ENCODE assay signal across 8 cellular contexts in genomic region chr15:78506971-78507830, GRCh38. TPM values are rescaled to one million over a fixed set of nuclear protein-coding genes. Genes with fewer than 3 reads are reported as not detected.
DNase-seq lines count a peak whose midpoint lies in the region; ATAC-seq, FAIRE-seq and TF ChIP-seq lines count a peak whose summit lies in the region.

HYKK (plus strand) TSS chr15:78507577; CDS start chr15:78513089, 5,512 bp downstream.

- peak within 1 kb of the TSS; percentile 14 to 66 (median 34); a peak in 6 of 7 replicates for H3K9ac ChIP-seq in H1 (replicated peaks in 1 of 4; ENCODE audit: extremely low read depth in 1 of 4, low read depth in 3 of 4, low read length in 3 of 4)

- no peak within 1 kb of the TSS for H3K27ac ChIP-seq in CD8-positive, alpha-beta T cell (ENCODE audit: low read depth, low read length)
- no peak within 1 kb of the TSS for H3K27ac ChIP-seq in H1 (ENCODE audit: low read depth, low read length)

- peaks cover 15% of the 10 kb centered on the region for H3K4me1 ChIP-seq in CD8-positive, alpha-beta T cell (ENCODE audit: insufficient read depth, low read length)
- H3K4me1 ChIP-seq in H1 (replicated peaks in 1 of 4; ENCODE audit: control insufficient read depth in 3 of 4, insufficient read depth in 4 of 4, low read length in 3 of 4) = peaks cover 0 to 5% (median 1%) of the 10 kb centered on the region in 4 experiments; a peak in 2 of 7 replicates

- no peak within 1 kb of the TSS; the same call in 1 of the 2 replicates for H2BK5ac ChIP-seq in H1 (ENCODE audit: low read depth, low read length)

- H2BK12ac ChIP-seq in H1 (ENCODE audit: low read depth, low read length) = no peak within 1 kb of the TSS

- no peak for TF ChIP-seq EP300 in H1 (IDR thresholded peaks at IDR 0.05; ENCODE audit: borderline replicate concordance in 1 of 2, low read depth in 2 of 2, low read length in 2 of 2)

- no peak within 1 kb of the TSS for H3K56ac ChIP-seq in H1 (replicated peaks; ENCODE audit: insufficient read length, low read depth, low read length)

- peak; percentile 6 to 17; a peak in 2 of 4 replicates for TF ChIP-seq RAD21 in H1 (IDR thresholded peaks at IDR 0.05 in 1 of 2, conservative IDR thresholded peaks at IDR 0.05 in 1 of 2; ENCODE audit: low read depth in 2 of 2, low read length in 2 of 2)

- peak in 1 of 2 experiments; percentile 43; a peak in 1 of 3 replicates for TF ChIP-seq POLR2A in H1 (IDR thresholded peaks at IDR 0.05; ENCODE audit: control extremely low read depth in 1 of 2, low read depth in 2 of 2, low read length in 2 of 2)

- H3K14ac ChIP-seq in H1 (ENCODE audit: insufficient read length) = no peak within 1 kb of the TSS

- no peaks in the 10 kb centered on the region for H3K27me3 Mint-ChIP-seq in CD8-positive, alpha-beta T cell (ENCODE audit: low read depth)

- H2BK20ac ChIP-seq in H1 (ENCODE audit: low read length) = 0 out of 2 replicates have a peak within 1 kb of the TSS, but pooled peaks have one; percentile 72

- H3K4me1 Mint-ChIP-seq in CD8-positive, alpha-beta T cell (ENCODE audit: low read depth) = peaks cover 29% of the 10 kb centered on the region

- H3K4me3 ChIP-seq in CD8-positive, alpha-beta T cell (ENCODE audit: low read depth, low read length) = peak within 1 kb of the TSS; percentile 70
- peak within 1 kb of the TSS; percentile 70 to 83 (median 72) for H3K4me3 ChIP-seq in H1 (ENCODE audit: extremely low read depth in 1 of 4, insufficient read depth in 2 of 4, low read depth in 3 of 4, low read length in 4 of 4)

- no peak within 1 kb of the TSS for H2AK5ac ChIP-seq in H1 (ENCODE audit: low read depth, low read length)

- no peak within 1 kb of the TSS for H3K4ac ChIP-seq in H1 (replicated peaks; ENCODE audit: insufficient read length, low read depth, low read length)

- H3K36me3 ChIP-seq in CD8-positive, alpha-beta T cell (ENCODE audit: insufficient read depth, low read length) = no peaks in the 10 kb centered on the region
- no peaks in the 10 kb centered on the region for H3K36me3 ChIP-seq in H1 (ENCODE audit: control insufficient read depth in 2 of 4, insufficient read depth in 4 of 4, low read length in 3 of 4)

- intact Hi-C loops in CD8-positive, alpha-beta T cell (cut with DNase I, micrococcal nuclease) = loop anchor here (1.0 kb wide), 2 partner anchors 33 to 69 kb away; partner anchors contain the start of genes PSMA4 (in 2 of the 2) and IREB2 (in 1 of the 2)

- CTCF ChIA-PET in CD8-positive, alpha-beta T cell (lab: Charles Lee) = no interaction called here
- CTCF ChIA-PET in H1 (lab: Charles Lee; ENCODE audit: partially characterized antibody) = interaction anchor here (0.8 to 1.1 kb wide), 3 partner anchors 25 to 114 kb away, joined by 3 read pairs; partner anchors contain the start of genes CHRNA3 and PSMA4

- H3K27me3 ChIP-seq in CD8-positive, alpha-beta T cell (ENCODE audit: insufficient read depth, low read length) = no peaks in the 10 kb centered on the region
- H3K27me3 ChIP-seq in H1 (replicated peaks in 1 of 4; ENCODE audit: control insufficient read depth in 3 of 4, extremely low read depth in 1 of 4, insufficient read depth in 3 of 4, low read length in 3 of 4) = peaks cover 0 to 14% (median 8%) of the 10 kb centered on the region in 4 experiments; a peak in 6 of 7 replicates

- peaks cover 4% of the 10 kb centered on the region for H3K36me3 Mint-ChIP-seq in CD8-positive, alpha-beta T cell

- peak; percentile 39 for FAIRE-seq in H1 (lab: Jason Lieb, UNC)

- H3K23ac ChIP-seq in H1 (ENCODE audit: insufficient read length) = no peak within 1 kb of the TSS

- 5% methylated on average over 44 of the region's 63 CpGs; no CpG with 5 or more reads in 1 of the 2 experiments for WGBS in H1 (ENCODE audit: extremely low coverage in 1 of 2, insufficient coverage in 1 of 2, insufficient read length in 1 of 2, insufficient replicate concordance in 2 of 2, low coverage in 1 of 2, low lambda C conversion rate in 2 of 2, missing lambda C conversion rate in 1 of 2), 2 experiments

- H2BK120ac ChIP-seq in H1 (replicated peaks; ENCODE audit: low read depth, low read length) = no peak within 1 kb of the TSS

- H3K23me2 ChIP-seq in H1 (ENCODE audit: low read depth, low read length) = peaks cover 11% of the 10 kb centered on the region; the same call in 1 of the 2 replicates

- DNase-seq in CD8-positive, alpha-beta T cell = peak; percentile 18 to 75 (median 67)
- DNase-seq in GM20000 (ENCODE audit: low spot score) = peak; percentile 88
- DNase-seq in HT1080 (ENCODE audit: low read depth) = peak; percentile 98
- peak; percentile 74 to 82 for DNase-seq in NOMO-1 (lab: John Stamatoyannopoulos, UW; ENCODE audit: unreplicated experiment in 2 of 2)
- DNase-seq in activated CD8-positive, alpha-beta memory T cell treated with anti-CD3 and anti-CD28 coated beads for 4 hours (ENCODE audit: low read depth in 2 of 2) = peak; percentile 25 to 31
- DNase-seq in H1 (ENCODE audit: low read depth in 1 of 2, low spot score in 2 of 2) = peak; percentile 87 to 90
- peak; percentile 95 for DNase-seq in medulla oblongata (ENCODE audit: extremely low spot score)
- peak; percentile 41 to 64 (median 46) for DNase-seq in stimulated activated CD4-positive, alpha-beta T cell treated with anti-CD3 and anti-CD28 coated beads, TNF-alpha, amount 100 ng/mL, for 4 hours (ENCODE audit: low read depth in 3 of 3)

- H3K4me2 ChIP-seq in H1 (ENCODE audit: insufficient read depth in 1 of 2, low read depth in 2 of 2, low read length in 2 of 2) = peak within 1 kb of the TSS; percentile 72 to 96

- H2BK15ac ChIP-seq in H1 (ENCODE audit: low read length) = 0 out of 2 replicates have a peak within 1 kb of the TSS, but pooled peaks have one; percentile 46

- H4K5ac ChIP-seq in H1 (ENCODE audit: insufficient read length, low read depth, low read length) = no peak within 1 kb of the TSS

- peak; percentile 89 for ATAC-seq in CD8-positive, alpha-beta T cell

- H3K4me3 Mint-ChIP-seq in CD8-positive, alpha-beta T cell = peak within 1 kb of the TSS; percentile 88

- H4K91ac ChIP-seq in H1 (replicated peaks; ENCODE audit: insufficient read length, low read length) = no peak within 1 kb of the TSS

- no peaks in the 10 kb centered on the region for H3K9me3 Mint-ChIP-seq in CD8-positive, alpha-beta T cell

- H3K18ac ChIP-seq in H1 (ENCODE audit: extremely low read depth, low read length) = peak within 1 kb of the TSS; percentile 60

- H3K79me1 ChIP-seq in H1 (ENCODE audit: low read depth, low read length) = no peaks in the 10 kb centered on the region

- POLR2A ChIA-PET in CD8-positive, alpha-beta T cell (lab: Charles Lee) = interaction anchor here (0.9 to 3.9 kb wide), 2 partner anchors 33 to 69 kb away, joined by 3 to 16 read pairs; partner anchors contain the start of genes IREB2 and PSMA4
- POLR2A ChIA-PET in H1 (lab: Charles Lee; ENCODE audit: partially characterized antibody) = interaction anchor here (0.8 to 1.9 kb wide), 3 partner anchors 33 to 58 kb away, joined by 3 to 8 read pairs (median 4); partner anchors contain the start of genes CHRNA5 and PSMA4

- H4K20me1 ChIP-seq in H1 (replicated peaks in 1 of 2; ENCODE audit: control insufficient read depth in 1 of 2, insufficient read depth in 2 of 2, low read length in 2 of 2) = no peaks in the 10 kb centered on the region

- TF ChIP-seq CTCF in CD8-positive, alpha-beta T cell (IDR thresholded peaks at IDR 0.05) = no peak
- TF ChIP-seq CTCF in GM20000 (IDR thresholded peaks at IDR 0.05; ENCODE audit: extremely low read depth, missing control alignments) = no peak
- no peak for TF ChIP-seq CTCF in H1 (IDR thresholded peaks at IDR 0.05; ENCODE audit: control extremely low read depth in 1 of 3, insufficient read depth in 1 of 3, low read depth in 1 of 3, low read length in 3 of 3)

- H3K27ac Mint-ChIP-seq in CD8-positive, alpha-beta T cell = peak within 1 kb of the TSS; percentile 55

- H2AFZ ChIP-seq in H1 (ENCODE audit: low read length) = peak within 1 kb of the TSS; percentile 84

- H4K8ac ChIP-seq in H1 (ENCODE audit: extremely low read depth, insufficient read depth, low read length) = peak within 1 kb of the TSS; percentile 81; the same call in 1 of the 2 replicates

- no peaks in the 10 kb centered on the region for H3K79me2 ChIP-seq in H1 (ENCODE audit: control insufficient read depth in 1 of 2, insufficient read depth in 2 of 2, low read length in 2 of 2)

- H3K9me3 ChIP-seq in CD8-positive, alpha-beta T cell (ENCODE audit: low read length) = no peaks in the 10 kb centered on the region
- no peaks in the 10 kb centered on the region; a peak in 1 of 4 replicates for H3K9me3 ChIP-seq in H1 (ENCODE audit: insufficient read depth in 2 of 2, low read depth in 1 of 2, low read length in 1 of 2)

TF ChIP-seq in H1, 55 proteins besides CTCF, POLR2A, EP300 and RAD21 (continues in another document):
- TF ChIP-seq BCL11A (IDR thresholded peaks at IDR 0.05; ENCODE audit: low read depth in 2 of 2, low read length in 2 of 2) (no peak), JUN (IDR thresholded peaks at IDR 0.05; ENCODE audit: low read depth, low read length) (no peak), RNF2 (IDR thresholded peaks at IDR 0.05; ENCODE audit: borderline replicate concordance, low read depth, low read length, missing control alignments, poor library complexity, severe bottlenecking) (no peak), SUZ12 (IDR thresholded peaks at IDR 0.05; ENCODE audit: low read length) (no peak), ZNF274 (IDR thresholded peaks at IDR 0.05; ENCODE audit: borderline replicate concordance, extremely low read depth, low read length) (no peak), BACH1 (IDR thresholded peaks at IDR 0.05; ENCODE audit: low read length) (peak; percentile 13; the same call in 1 of the 2 replicates), GABPA (IDR thresholded peaks at IDR 0.05; ENCODE audit: borderline replicate concordance, insufficient read depth, low read length) (no peak), CTBP2 (IDR thresholded peaks at IDR 0.05; ENCODE audit: borderline replicate concordance, insufficient read depth, insufficient read length, low read length) (no peak), CHD1 (IDR thresholded peaks at IDR 0.05; ENCODE audit: low read depth, low read length) (no peak), EGR1 (IDR thresholded peaks at IDR 0.05; ENCODE audit: borderline replicate concordance, low read depth, low read length) (no peak)

RNA-seq across cellular contexts. Expression of gene HYKK, which starts in this region (rescaled TPM):
- total RNA-seq in CD8-positive, alpha-beta T cell = 1 to 10 TPM; 1.6 to 2.3 TPM
- total RNA-seq in HT1080 (2014; rRNA removed; shearing (Covaris generic)) = 0.57 and 1.6 TPM in 2 replicates
- polyA plus RNA-seq in HT1080 (2015; cell fraction: cytosol; rRNA removed) = 5.3 and 7.2 TPM in 2 replicates
- 1.5 and 3.1 TPM in 2 replicates for polyA plus RNA-seq in HT1080 (2015; cell fraction: nucleus; rRNA removed)
- 3.1 and 3.7 TPM in 2 replicates for total RNA-seq in H1 (2021; fragmentation: NEBNext Ultra II Directional; extraction: Animal tissue kit (Norgen Biotek cat#: 25700))
- polyA plus RNA-seq in H1 (2011; rRNA removed) = 1.7 and 2.0 TPM in 2 replicates
- 2.7 TPM for polyA plus RNA-seq in H1 (2011; cell fraction: cytosol; rRNA removed)
- 1.5 TPM for polyA plus RNA-seq in H1 (2011; cell fraction: nucleus; rRNA removed)
- 2.1 to 3.0 TPM (median 2.5 TPM) in 4 replicates for polyA plus RNA-seq in H1 (2012, experiment 1 of 2)
- 0.83 TPM for polyA plus RNA-seq in H1 (2012, experiment 2 of 2)
- polyA plus RNA-seq in H1 (2013, experiment 1 of 2) = 2.8 TPM
- polyA plus RNA-seq in H1 (2013, experiment 2 of 2) = 2.4 TPM
- 3.1 and 3.6 TPM in 2 replicates for polyA minus RNA-seq in H1 (2011; rRNA and poly(A)+ RNA removed)
- 2.0 TPM for polyA minus RNA-seq in H1 (2011; cell fraction: cytosol; rRNA and poly(A)+ RNA removed)
- 2.8 TPM for polyA minus RNA-seq in H1 (2011; cell fraction: nucleus; rRNA and poly(A)+ RNA removed)

Comparison
In these comparisons a context has a peak if more than half of its experiments do, and no peak if none do; other contexts are left out.
1. DNase-seq: peak in every context shown above with its lines; median percentile 98 in HT1080; 95 in medulla oblongata; 88 in H1; 88 in GM20000; 78 in NOMO-1; 67 in CD8-positive, alpha-beta T cell; 46 in stimulated activated CD4-positive, alpha-beta T cell treated with anti-CD3 and anti-CD28 coated beads, TNF-alpha, amount 100 ng/mL, for 4 hours; 28 in activated CD8-positive, alpha-beta memory T cell treated with anti-CD3 and anti-CD28 coated beads for 4 hours.